Comparison of ENCODE assay signal across 31 cellular contexts in the genomic region with DNA sequence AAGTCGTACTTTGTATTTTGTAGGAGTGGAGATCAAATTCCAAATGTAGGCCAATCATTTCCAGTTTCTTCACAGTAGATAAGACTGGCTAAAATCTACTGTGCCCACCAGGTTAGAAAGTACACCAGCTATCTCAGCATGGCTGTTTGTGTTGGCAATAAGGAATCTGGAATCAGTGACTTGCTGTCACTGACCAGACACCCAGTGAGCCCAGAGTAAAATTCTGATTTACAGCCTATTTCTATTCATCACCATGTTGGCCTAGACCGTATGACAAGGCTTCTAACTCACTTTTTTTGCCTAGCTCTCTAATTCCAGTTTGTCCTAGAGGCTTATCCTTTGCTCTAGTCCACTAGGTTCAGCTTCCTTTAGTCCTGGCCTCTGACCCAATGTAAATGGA. TPM values are rescaled to one million over a fixed set of nuclear protein-coding genes. Genes with fewer than 3 reads are reported as not detected.
"Had no signal": no experiment of that assay in that cellular context is flagged by ENCODE, and none has a peak within 500 bp of the region (broad histone marks: within the 10 kb centered on the region; RNA-seq: fewer than 3 reads in every experiment).

No MANE protein-coding gene starts in this region.

- H3K9me3 Mint-ChIP-seq: activated naive CD4-positive, alpha-beta T cell treated with anti-CD3 and anti-CD28 coated beads, Interleukin-2, amount 10 ng/mL, durations not matched to agents 7 days and 5 days; activated naive CD8-positive, alpha-beta T cell treated with anti-CD3 and anti-CD28 coated beads, Interleukin-2, amount 10 ng/mL, durations not matched to agents 7 days and 5 days; activated T-cell treated with anti-CD3 and anti-CD28 coated beads, Interleukin-2, amount 50 U/mL, for 24 hours; naive thymus-derived CD8-positive, alpha-beta T cell; stimulated activated naive CD8-positive, alpha-beta T cell treated with anti-CD3 and anti-CD28 coated beads, Interleukin-15, Interleukin-2, amounts not matched to agents 100 ng/mL and 50 ng/mL, for 24 hours had no signal

- DNase-seq: activated CD4-positive, alpha-beta T cell treated with anti-CD3 and anti-CD28 coated beads for 48 hours; activated CD4-positive, alpha-beta T cell treated with anti-CD3 and anti-CD28 coated beads, Interleukin-2, amount 50 U/mL, for 48 hours; activated CD8-positive, alpha-beta memory T cell treated with anti-CD3 and anti-CD28 coated beads, Interleukin-2, amount 50 U/mL, for 48 hours; activated gamma-delta T cell; activated naive CD4-positive, alpha-beta T cell treated with anti-CD3 and anti-CD28 coated beads, Interleukin-2, amount 10 ng/mL, durations not matched to agents 7 days and 5 days; activated naive CD8-positive, alpha-beta T cell treated with anti-CD3 and anti-CD28 coated beads, Interleukin-2, amount 10 ng/mL, durations not matched to agents 7 days and 5 days; activated T-cell treated with anti-CD3 and anti-CD28 coated beads, Interleukin-2, amount 50 U/mL, for 24 hours; central memory CD4-positive, alpha-beta T cell; effector CD8-positive, alpha-beta T cell; esophagus squamous epithelium; midbrain; naive thymus-derived CD8-positive, alpha-beta T cell; posterior cingulate gyrus; right cardiac atrium; stimulated activated CD4-positive, alpha-beta T cell treated with anti-CD3 and anti-CD28 coated beads, Interleukin-12 subunit alpha, Interleukin-12 subunit beta, amount 100 ng/mL, for 4 hours; stimulated activated CD4-positive, alpha-beta T cell treated with anti-CD3 and anti-CD28 coated beads, Interleukin-4, amount 100 ng/mL, for 1 hour; T-helper 17 cell; T1000; trophoblast cell; uterus; WERI-Rb-1 had no signal

- H3K36me3 ChIP-seq: ascending aorta, esophagus squamous epithelium, thoracic aorta, uterus, WERI-Rb-1 had no signal

- H3K36me3 Mint-ChIP-seq: activated naive CD4-positive, alpha-beta T cell treated with anti-CD3 and anti-CD28 coated beads, Interleukin-2, amount 10 ng/mL, durations not matched to agents 7 days and 5 days; activated naive CD8-positive, alpha-beta T cell treated with anti-CD3 and anti-CD28 coated beads, Interleukin-2, amount 10 ng/mL, durations not matched to agents 7 days and 5 days; naive thymus-derived CD8-positive, alpha-beta T cell had no signal

- H3K27ac ChIP-seq: ascending aorta, epithelial cell of prostate, esophagus squamous epithelium, SK-N-MC, thoracic aorta, uterus, WERI-Rb-1 had no signal

- H3K27ac Mint-ChIP-seq: activated naive CD4-positive, alpha-beta T cell treated with anti-CD3 and anti-CD28 coated beads, Interleukin-2, amount 10 ng/mL, durations not matched to agents 7 days and 5 days; activated naive CD8-positive, alpha-beta T cell treated with anti-CD3 and anti-CD28 coated beads, Interleukin-2, amount 10 ng/mL, durations not matched to agents 7 days and 5 days; activated T-cell treated with anti-CD3 and anti-CD28 coated beads, Interleukin-2, amount 50 U/mL, for 24 hours; naive thymus-derived CD8-positive, alpha-beta T cell; stimulated activated naive CD8-positive, alpha-beta T cell treated with anti-CD3 and anti-CD28 coated beads, Interleukin-15, Interleukin-2, amounts not matched to agents 100 ng/mL and 50 ng/mL, for 24 hours had no signal

- ATAC-seq: activated CD4-positive, CD25-positive, alpha-beta regulatory T cell treated with anti-CD3 and anti-CD28 coated beads, Interleukin-2, amount 50 U/mL, for 24 hours; naive thymus-derived CD8-positive, alpha-beta T cell; T-helper 17 cell had no signal

- H3K4me3 Mint-ChIP-seq: activated naive CD4-positive, alpha-beta T cell treated with anti-CD3 and anti-CD28 coated beads, Interleukin-2, amount 10 ng/mL, durations not matched to agents 7 days and 5 days; activated naive CD8-positive, alpha-beta T cell treated with anti-CD3 and anti-CD28 coated beads, Interleukin-2, amount 10 ng/mL, durations not matched to agents 7 days and 5 days; activated T-cell treated with anti-CD3 and anti-CD28 coated beads, Interleukin-2, amount 50 U/mL, for 24 hours; naive thymus-derived CD8-positive, alpha-beta T cell; stimulated activated naive CD8-positive, alpha-beta T cell treated with anti-CD3 and anti-CD28 coated beads, Interleukin-15, Interleukin-2, amounts not matched to agents 100 ng/mL and 50 ng/mL, for 24 hours; T-helper 17 cell had no signal

- H3K9me3 ChIP-seq: ascending aorta, esophagus squamous epithelium, thoracic aorta, uterus had no signal

- H3K4me1 ChIP-seq: ascending aorta, esophagus squamous epithelium, uterus had no signal

- H3K4me1 Mint-ChIP-seq: activated naive CD4-positive, alpha-beta T cell treated with anti-CD3 and anti-CD28 coated beads, Interleukin-2, amount 10 ng/mL, durations not matched to agents 7 days and 5 days; activated naive CD8-positive, alpha-beta T cell treated with anti-CD3 and anti-CD28 coated beads, Interleukin-2, amount 10 ng/mL, durations not matched to agents 7 days and 5 days; naive thymus-derived CD8-positive, alpha-beta T cell had no signal

- FAIRE-seq: colon, endometrium, islet of Langerhans had no signal

- H3K27me3 ChIP-seq: ascending aorta, esophagus squamous epithelium, uterus had no signal

- H3K4me3 ChIP-seq: ascending aorta, esophagus squamous epithelium, SK-N-MC, thoracic aorta, uterus had no signal

RNA-seq across cellular contexts. Expression of a gene that starts 25.4 kb away (rescaled TPM):
- total RNA-seq: activated naive CD8-positive, alpha-beta T cell treated with anti-CD3 and anti-CD28 coated beads, Interleukin-2, amount 10 ng/mL, durations not matched to agents 7 days and 5 days; ascending aorta; lower leg skin; naive thymus-derived CD8-positive, alpha-beta T cell; T-helper 17 cell; thoracic aorta had no signal
- polyA plus RNA-seq: naive thymus-derived CD8-positive, alpha-beta T cell had no signal
